ENCODE assay signal across 1 cellular context in genomic region chrX:110002300-110003166, GRCh38.
TF ChIP-seq lines count a peak whose summit lies in the region.

TSS of gene TMEM164 (plus strand) at chrX:110003114. CDS start at chrX:110003775, 661 bp downstream.

TF ChIP-seq in K562, 482 proteins besides CTCF, POLR2A, EP300 and RAD21 (continued from another document and continues in another):
- TF ChIP-seq KAT2B (IDR thresholded peaks at IDR 0.05; ENCODE audit: low read depth, low read length) = no peak
- TF ChIP-seq ZNF707 (CRISPR knock-in tag; conservative IDR thresholded peaks at IDR 0.05) = no peak
- TF ChIP-seq, protein P1, sequence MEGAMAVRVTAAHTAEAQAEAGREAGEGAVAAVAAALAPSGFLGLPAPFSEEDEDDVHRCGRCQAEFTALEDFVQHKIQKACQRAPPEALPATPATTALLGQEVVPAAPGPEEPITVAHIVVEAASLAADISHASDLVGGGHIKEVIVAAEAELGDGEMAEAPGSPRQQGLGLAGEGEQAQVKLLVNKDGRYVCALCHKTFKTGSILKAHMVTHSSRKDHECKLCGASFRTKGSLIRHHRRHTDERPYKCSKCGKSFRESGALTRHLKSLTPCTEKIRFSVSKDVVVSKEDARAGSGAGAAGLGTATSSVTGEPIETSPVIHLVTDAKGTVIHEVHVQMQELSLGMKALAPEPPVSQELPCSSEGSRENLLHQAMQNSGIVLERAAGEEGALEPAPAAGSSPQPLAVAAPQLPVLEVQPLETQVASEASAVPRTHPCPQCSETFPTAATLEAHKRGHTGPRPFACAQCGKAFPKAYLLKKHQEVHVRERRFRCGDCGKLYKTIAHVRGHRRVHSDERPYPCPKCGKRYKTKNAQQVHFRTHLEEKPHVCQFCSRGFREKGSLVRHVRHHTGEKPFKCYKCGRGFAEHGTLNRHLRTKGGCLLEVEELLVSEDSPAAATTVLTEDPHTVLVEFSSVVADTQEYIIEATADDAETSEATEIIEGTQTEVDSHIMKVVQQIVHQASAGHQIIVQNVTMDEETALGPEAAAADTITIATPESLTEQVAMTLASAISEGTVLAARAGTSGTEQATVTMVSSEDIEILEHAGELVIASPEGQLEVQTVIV (CRISPR knock-in tag; IDR thresholded peaks at IDR 0.05; ENCODE audit: borderline replicate concordance) = no peak
- no peak for TF ChIP-seq TGIF2 (CRISPR knock-in tag; IDR thresholded peaks at IDR 0.05)
- no peak for TF ChIP-seq ZZZ3 (IDR thresholded peaks at IDR 0.05)
- TF ChIP-seq SMAD1 (IDR thresholded peaks at IDR 0.05; ENCODE audit: low read depth, low read length, partially characterized antibody) = no peak
- no peak for TF ChIP-seq XRCC3 (IDR thresholded peaks at IDR 0.05)
- TF ChIP-seq ZNF561 (CRISPR knock-in tag; conservative IDR thresholded peaks at IDR 0.05) = no peak
- TF ChIP-seq HDAC2 (IDR thresholded peaks at IDR 0.05) = no peak
- TF ChIP-seq FOS (IDR thresholded peaks at IDR 0.05; ENCODE audit: extremely low read depth, insufficient read length) = no peak
- TF ChIP-seq RBM22 (IDR thresholded peaks at IDR 0.05; ENCODE audit: low read depth, low read length, poor library complexity, severe bottlenecking) = no peak
- no peak for TF ChIP-seq CBFA2T2 (conservative IDR thresholded peaks at IDR 0.05)
- TF ChIP-seq ZNF197 (CRISPR knock-in tag; IDR thresholded peaks at IDR 0.05; ENCODE audit: low read depth) = no peak
- TF ChIP-seq RBM34 (IDR thresholded peaks at IDR 0.05; ENCODE audit: borderline replicate concordance, insufficient read depth, low read length) = no peak
- TF ChIP-seq TBP (optimal IDR thresholded peaks at IDR 0.05; ENCODE audit: low read depth, low read length) = peak; percentile 47
- TF ChIP-seq PHB2 (IDR thresholded peaks at IDR 0.05; ENCODE audit: low read depth) = no peak
- TF ChIP-seq ZBTB9 (CRISPR knock-in tag; IDR thresholded peaks at IDR 0.05) = no peak
- TF ChIP-seq CSDE1 (IDR thresholded peaks at IDR 0.05) = no peak
- TF ChIP-seq STAT5A (IDR thresholded peaks at IDR 0.05; ENCODE audit: borderline replicate concordance, low read length) = no peak
- TF ChIP-seq, protein P2, sequence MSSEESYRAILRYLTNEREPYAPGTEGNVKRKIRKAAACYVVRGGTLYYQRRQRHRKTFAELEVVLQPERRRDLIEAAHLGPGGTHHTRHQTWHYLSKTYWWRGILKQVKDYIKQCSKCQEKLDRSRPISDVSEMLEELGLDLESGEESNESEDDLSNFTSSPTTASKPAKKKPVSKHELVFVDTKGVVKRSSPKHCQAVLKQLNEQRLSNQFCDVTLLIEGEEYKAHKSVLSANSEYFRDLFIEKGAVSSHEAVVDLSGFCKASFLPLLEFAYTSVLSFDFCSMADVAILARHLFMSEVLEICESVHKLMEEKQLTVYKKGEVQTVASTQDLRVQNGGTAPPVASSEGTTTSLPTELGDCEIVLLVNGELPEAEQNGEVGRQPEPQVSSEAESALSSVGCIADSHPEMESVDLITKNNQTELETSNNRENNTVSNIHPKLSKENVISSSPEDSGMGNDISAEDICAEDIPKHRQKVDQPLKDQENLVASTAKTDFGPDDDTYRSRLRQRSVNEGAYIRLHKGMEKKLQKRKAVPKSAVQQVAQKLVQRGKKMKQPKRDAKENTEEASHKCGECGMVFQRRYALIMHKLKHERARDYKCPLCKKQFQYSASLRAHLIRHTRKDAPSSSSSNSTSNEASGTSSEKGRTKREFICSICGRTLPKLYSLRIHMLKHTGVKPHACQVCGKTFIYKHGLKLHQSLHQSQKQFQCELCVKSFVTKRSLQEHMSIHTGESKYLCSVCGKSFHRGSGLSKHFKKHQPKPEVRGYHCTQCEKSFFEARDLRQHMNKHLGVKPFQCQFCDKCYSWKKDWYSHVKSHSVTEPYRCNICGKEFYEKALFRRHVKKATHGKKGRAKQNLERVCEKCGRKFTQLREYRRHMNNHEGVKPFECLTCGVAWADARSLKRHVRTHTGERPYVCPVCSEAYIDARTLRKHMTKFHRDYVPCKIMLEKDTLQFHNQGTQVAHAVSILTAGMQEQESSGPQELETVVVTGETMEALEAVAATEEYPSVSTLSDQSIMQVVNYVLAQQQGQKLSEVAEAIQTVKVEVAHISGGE (CRISPR knock-in tag; IDR thresholded peaks at IDR 0.05) = no peak; a peak in 1 of 6 replicates
- TF ChIP-seq POLR2B (IDR thresholded peaks at IDR 0.05; ENCODE audit: low read depth, partially characterized antibody) = peak; percentile 76
- TF ChIP-seq DACH1 (IDR thresholded peaks at IDR 0.05; ENCODE audit: partially characterized antibody) = no peak
- TF ChIP-seq MCM2 (IDR thresholded peaks at IDR 0.05; ENCODE audit: low read depth) = peak; percentile 92
- TF ChIP-seq IRF1 (CRISPR knock-in tag; IDR thresholded peaks at IDR 0.05; ENCODE audit: borderline replicate concordance) = no peak
- TF ChIP-seq RB1 (IDR thresholded peaks at IDR 0.05; ENCODE audit: low read depth) = peak; percentile 87
- TF ChIP-seq RREB1 (CRISPR knock-in tag; IDR thresholded peaks at IDR 0.05) = no peak
- TF ChIP-seq SOX6 (IDR thresholded peaks at IDR 0.05) = no peak
- peak; percentile 76 for TF ChIP-seq ELF1 (tag; IDR thresholded peaks at IDR 0.05)
- TF ChIP-seq BHLHE40 (IDR thresholded peaks at IDR 0.05; ENCODE audit: low read length) = peak; percentile 75; the same call in 1 of the 2 replicates
- no peak for TF ChIP-seq NR3C1 (CRISPR knock-in tag; IDR thresholded peaks at IDR 0.05)
- TF ChIP-seq EZH2 (IDR thresholded peaks at IDR 0.05; ENCODE audit: borderline replicate concordance, low read depth, low read length) = no peak
- TF ChIP-seq WHSC1 (IDR thresholded peaks at IDR 0.05; ENCODE audit: low read length) = no peak
- TF ChIP-seq PURB (CRISPR knock-in tag; IDR thresholded peaks at IDR 0.05; ENCODE audit: low read depth) = no peak
- TF ChIP-seq RNF2 (IDR thresholded peaks at IDR 0.05) = peak; percentile 51; the same call in 1 of the 2 replicates
- no peak for TF ChIP-seq NEUROD1 (IDR thresholded peaks at IDR 0.05; ENCODE audit: borderline replicate concordance, low read depth, low read length, partially characterized antibody)
- TF ChIP-seq ILF3 (IDR thresholded peaks at IDR 0.05; ENCODE audit: borderline replicate concordance) = no peak
- TF ChIP-seq NBN (IDR thresholded peaks at IDR 0.05; ENCODE audit: low read depth) = peak; percentile 78
- TF ChIP-seq GATAD2B (IDR thresholded peaks at IDR 0.05; ENCODE audit: borderline replicate concordance) = peak; percentile 34; the same call in 1 of the 2 replicates
- no peak for TF ChIP-seq GTF2E2 (tag; IDR thresholded peaks at IDR 0.05)
- TF ChIP-seq, protein P3, sequence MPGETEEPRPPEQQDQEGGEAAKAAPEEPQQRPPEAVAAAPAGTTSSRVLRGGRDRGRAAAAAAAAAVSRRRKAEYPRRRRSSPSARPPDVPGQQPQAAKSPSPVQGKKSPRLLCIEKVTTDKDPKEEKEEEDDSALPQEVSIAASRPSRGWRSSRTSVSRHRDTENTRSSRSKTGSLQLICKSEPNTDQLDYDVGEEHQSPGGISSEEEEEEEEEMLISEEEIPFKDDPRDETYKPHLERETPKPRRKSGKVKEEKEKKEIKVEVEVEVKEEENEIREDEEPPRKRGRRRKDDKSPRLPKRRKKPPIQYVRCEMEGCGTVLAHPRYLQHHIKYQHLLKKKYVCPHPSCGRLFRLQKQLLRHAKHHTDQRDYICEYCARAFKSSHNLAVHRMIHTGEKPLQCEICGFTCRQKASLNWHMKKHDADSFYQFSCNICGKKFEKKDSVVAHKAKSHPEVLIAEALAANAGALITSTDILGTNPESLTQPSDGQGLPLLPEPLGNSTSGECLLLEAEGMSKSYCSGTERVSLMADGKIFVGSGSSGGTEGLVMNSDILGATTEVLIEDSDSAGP (CRISPR knock-in tag; IDR thresholded peaks at IDR 0.05) = no peak
- TF ChIP-seq ZNF408 (CRISPR knock-in tag; IDR thresholded peaks at IDR 0.05; ENCODE audit: low read depth) = no peak
- TF ChIP-seq CTCFL (IDR thresholded peaks at IDR 0.05; ENCODE audit: borderline replicate concordance, insufficient read depth, low read depth, low read length, poor library complexity, severe bottlenecking) = no peak
- TF ChIP-seq XRCC5 (IDR thresholded peaks at IDR 0.05; ENCODE audit: low read depth, low read length) = 0 out of 2 replicates have a peak, but pooled peaks have one; percentile 8
- TF ChIP-seq, protein P4, sequence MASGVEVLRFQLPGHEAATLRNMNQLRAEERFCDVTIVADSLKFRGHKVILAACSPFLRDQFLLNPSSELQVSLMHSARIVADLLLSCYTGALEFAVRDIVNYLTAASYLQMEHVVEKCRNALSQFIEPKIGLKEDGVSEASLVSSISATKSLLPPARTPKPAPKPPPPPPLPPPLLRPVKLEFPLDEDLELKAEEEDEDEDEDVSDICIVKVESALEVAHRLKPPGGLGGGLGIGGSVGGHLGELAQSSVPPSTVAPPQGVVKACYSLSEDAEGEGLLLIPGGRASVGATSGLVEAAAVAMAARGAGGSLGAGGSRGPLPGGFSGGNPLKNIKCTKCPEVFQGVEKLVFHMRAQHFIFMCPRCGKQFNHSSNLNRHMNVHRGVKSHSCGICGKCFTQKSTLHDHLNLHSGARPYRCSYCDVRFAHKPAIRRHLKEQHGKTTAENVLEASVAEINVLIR (CRISPR knock-in tag; IDR thresholded peaks at IDR 0.05) = no peak
- no peak for TF ChIP-seq BRF1 (IDR thresholded peaks at IDR 0.05; ENCODE audit: borderline replicate concordance, extremely low read depth, insufficient read length)
- no peak for TF ChIP-seq PPARD (CRISPR knock-in tag; IDR thresholded peaks at IDR 0.05)
- TF ChIP-seq BCOR (IDR thresholded peaks at IDR 0.05) = peak; percentile 74
